ENCODE assay signal across 1 cellular context in the genomic region with DNA sequence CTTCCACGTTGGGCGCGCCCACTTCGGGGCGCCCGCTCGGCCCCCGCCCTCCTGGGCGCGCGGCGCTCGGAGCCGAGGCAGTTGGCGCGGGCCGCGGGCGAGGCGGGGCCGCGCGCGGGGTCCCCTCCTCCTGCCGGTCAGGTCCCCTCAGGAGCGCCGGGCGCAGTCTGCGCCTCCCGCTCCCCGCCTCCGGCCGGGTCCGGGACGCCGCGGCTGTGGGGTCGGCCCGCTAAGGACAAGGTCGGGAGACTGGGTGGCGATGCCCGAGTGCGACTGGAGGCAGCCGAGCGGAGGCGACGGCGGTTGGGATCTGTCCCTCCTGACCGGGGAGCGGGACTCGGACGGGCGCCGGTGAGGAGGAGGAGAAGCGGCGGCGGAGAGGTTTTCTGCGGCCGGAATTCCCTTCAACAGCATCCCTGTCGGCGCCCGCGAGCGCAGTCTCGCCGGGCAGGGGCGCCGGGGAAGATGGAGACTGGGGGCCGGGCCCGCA.
TF ChIP-seq lines count a peak whose summit lies in the region.

TSS of gene ATRNL1 (plus strand) at position 80 of the 490 bp plus-strand sequence. CDS start at position 466, 386 bp downstream.

TF ChIP-seq in GM23338, 12 proteins besides CTCF, POLR2A, EP300 and RAD21:
- TF ChIP-seq, protein P1, sequence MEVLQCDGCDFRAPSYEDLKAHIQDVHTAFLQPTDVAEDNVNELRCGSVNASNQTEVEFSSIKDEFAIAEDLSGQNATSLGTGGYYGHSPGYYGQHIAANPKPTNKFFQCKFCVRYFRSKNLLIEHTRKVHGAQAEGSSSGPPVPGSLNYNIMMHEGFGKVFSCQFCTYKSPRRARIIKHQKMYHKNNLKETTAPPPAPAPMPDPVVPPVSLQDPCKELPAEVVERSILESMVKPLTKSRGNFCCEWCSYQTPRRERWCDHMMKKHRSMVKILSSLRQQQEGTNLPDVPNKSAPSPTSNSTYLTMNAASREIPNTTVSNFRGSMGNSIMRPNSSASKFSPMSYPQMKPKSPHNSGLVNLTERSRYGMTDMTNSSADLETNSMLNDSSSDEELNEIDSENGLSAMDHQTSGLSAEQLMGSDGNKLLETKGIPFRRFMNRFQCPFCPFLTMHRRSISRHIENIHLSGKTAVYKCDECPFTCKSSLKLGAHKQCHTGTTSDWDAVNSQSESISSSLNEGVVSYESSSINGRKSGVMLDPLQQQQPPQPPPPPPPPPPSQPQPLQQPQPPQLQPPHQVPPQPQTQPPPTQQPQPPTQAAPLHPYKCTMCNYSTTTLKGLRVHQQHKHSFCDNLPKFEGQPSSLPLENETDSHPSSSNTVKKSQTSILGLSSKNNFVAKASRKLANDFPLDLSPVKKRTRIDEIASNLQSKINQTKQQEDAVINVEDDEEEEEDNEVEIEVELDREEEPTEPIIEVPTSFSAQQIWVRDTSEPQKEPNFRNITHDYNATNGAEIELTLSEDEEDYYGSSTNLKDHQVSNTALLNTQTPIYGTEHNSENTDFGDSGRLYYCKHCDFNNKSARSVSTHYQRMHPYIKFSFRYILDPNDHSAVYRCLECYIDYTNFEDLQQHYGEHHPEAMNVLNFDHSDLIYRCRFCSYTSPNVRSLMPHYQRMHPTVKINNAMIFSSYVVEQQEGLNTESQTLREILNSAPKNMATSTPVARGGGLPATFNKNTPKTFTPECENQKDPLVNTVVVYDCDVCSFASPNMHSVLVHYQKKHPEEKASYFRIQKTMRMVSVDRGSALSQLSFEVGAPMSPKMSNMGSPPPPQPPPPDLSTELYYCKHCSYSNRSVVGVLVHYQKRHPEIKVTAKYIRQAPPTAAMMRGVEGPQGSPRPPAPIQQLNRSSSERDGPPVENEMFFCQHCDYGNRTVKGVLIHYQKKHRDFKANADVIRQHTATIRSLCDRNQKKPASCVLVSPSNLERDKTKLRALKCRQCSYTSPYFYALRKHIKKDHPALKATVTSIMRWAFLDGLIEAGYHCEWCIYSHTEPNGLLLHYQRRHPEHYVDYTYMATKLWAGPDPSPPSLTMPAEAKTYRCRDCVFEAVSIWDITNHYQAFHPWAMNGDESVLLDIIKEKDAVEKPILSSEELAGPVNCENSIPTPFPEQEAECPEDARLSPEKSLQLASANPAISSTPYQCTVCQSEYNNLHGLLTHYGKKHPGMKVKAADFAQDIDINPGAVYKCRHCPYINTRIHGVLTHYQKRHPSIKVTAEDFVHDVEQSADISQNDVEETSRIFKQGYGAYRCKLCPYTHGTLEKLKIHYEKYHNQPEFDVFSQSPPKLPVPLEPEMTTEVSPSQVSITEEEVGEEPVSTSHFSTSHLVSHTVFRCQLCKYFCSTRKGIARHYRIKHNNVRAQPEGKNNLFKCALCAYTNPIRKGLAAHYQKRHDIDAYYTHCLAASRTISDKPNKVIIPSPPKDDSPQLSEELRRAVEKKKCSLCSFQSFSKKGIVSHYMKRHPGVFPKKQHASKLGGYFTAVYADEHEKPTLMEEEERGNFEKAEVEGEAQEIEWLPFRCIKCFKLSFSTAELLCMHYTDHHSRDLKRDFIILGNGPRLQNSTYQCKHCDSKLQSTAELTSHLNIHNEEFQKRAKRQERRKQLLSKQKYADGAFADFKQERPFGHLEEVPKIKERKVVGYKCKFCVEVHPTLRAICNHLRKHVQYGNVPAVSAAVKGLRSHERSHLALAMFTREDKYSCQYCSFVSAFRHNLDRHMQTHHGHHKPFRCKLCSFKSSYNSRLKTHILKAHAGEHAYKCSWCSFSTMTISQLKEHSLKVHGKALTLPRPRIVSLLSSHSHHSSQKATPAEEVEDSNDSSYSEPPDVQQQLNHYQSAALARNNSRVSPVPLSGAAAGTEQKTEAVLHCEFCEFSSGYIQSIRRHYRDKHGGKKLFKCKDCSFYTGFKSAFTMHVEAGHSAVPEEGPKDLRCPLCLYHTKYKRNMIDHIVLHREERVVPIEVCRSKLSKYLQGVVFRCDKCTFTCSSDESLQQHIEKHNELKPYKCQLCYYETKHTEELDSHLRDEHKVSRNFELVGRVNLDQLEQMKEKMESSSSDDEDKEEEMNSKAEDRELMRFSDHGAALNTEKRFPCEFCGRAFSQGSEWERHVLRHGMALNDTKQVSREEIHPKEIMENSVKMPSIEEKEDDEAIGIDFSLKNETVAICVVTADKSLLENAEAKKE (CRISPR knock-in tag; IDR thresholded peaks at IDR 0.05): no peak
- TF ChIP-seq ETS1 (IDR thresholded peaks at IDR 0.05): no peak
- TF ChIP-seq POLR2AphosphoS5 (IDR thresholded peaks at IDR 0.05; ENCODE audit: low read depth): no peak
- TF ChIP-seq CREB1 (CRISPR knock-in tag; IDR thresholded peaks at IDR 0.05; ENCODE audit: low read depth): no peak
- TF ChIP-seq EZH2 (IDR thresholded peaks at IDR 0.05; ENCODE audit: low read depth, unreplicated experiment): no peak
- no peak for TF ChIP-seq REST (IDR thresholded peaks at IDR 0.05; ENCODE audit: unreplicated experiment)
- TF ChIP-seq JUNB (IDR thresholded peaks at IDR 0.05; ENCODE audit: unreplicated experiment): no peak
- no peak for TF ChIP-seq ZNF331 (CRISPR knock-in tag; IDR thresholded peaks at IDR 0.05; ENCODE audit: low read depth)
- TF ChIP-seq ZNF114 (CRISPR knock-in tag; IDR thresholded peaks at IDR 0.05): no peak
- no peak for TF ChIP-seq NANOG (IDR thresholded peaks at IDR 0.05; ENCODE audit: borderline replicate concordance)
- no peak for TF ChIP-seq STAT1 (IDR thresholded peaks at IDR 0.05; ENCODE audit: unreplicated experiment)
- TF ChIP-seq EZH2phosphoT487 (IDR thresholded peaks at IDR 0.05; ENCODE audit: unreplicated experiment): no peak
